ENCODE assay signal across 2 cellular contexts in the genomic region with DNA sequence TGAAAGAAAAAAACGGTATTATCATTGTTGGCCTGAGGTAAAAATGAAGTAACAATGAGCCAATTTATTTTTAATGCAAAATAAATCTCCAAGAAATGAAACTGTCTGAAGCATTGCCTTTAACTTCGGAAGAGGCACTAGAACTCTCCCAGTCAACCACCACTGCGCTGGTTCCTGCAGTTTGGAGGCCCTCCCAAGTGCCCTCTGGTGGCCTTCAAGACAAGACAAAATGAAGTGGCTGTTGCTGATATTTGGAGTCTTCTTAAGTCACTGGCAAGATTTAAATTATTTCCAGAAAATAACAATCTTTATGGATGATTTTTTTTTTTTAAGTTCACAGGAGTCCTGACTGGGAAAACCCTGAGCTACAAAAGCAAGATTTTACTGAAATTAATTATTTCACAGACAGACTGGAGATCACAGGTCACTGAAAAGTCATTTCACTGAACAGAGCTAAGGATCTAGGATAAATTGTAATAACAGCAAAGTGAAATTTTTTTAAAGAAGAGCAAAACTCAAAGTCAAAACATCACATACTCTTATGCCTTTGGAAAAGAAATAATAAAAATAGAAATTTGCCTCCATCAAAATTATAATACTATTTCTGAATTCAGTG.
TF ChIP-seq lines count a peak whose summit lies in the region.

No MANE protein-coding gene starts in this region.

TF ChIP-seq in SK-N-SH, 30 proteins besides CTCF, POLR2A, EP300 and RAD21:
- TF ChIP-seq SMC3 (IDR thresholded peaks at IDR 0.05; ENCODE audit: low read depth, low read length) (peak; percentile 79), TAF1 (IDR thresholded peaks at IDR 0.05; ENCODE audit: borderline replicate concordance, low read depth, low read length) (no peak)

TF ChIP-seq in HepG2, 621 proteins besides CTCF, POLR2A, EP300 and RAD21 (continued from another document):
- no peak for TF ChIP-seq EEA1 (CRISPR knock-in tag; IDR thresholded peaks at IDR 0.05; ENCODE audit: borderline replicate concordance)
- no peak for TF ChIP-seq ZNF644 (CRISPR knock-in tag; IDR thresholded peaks at IDR 0.05; ENCODE audit: low read depth)
- no peak for TF ChIP-seq SNRNP70 (IDR thresholded peaks at IDR 0.05; ENCODE audit: low read depth, low read length)
- TF ChIP-seq ZNF17 (CRISPR knock-in tag; IDR thresholded peaks at IDR 0.05) = no peak
- TF ChIP-seq, protein P1, sequence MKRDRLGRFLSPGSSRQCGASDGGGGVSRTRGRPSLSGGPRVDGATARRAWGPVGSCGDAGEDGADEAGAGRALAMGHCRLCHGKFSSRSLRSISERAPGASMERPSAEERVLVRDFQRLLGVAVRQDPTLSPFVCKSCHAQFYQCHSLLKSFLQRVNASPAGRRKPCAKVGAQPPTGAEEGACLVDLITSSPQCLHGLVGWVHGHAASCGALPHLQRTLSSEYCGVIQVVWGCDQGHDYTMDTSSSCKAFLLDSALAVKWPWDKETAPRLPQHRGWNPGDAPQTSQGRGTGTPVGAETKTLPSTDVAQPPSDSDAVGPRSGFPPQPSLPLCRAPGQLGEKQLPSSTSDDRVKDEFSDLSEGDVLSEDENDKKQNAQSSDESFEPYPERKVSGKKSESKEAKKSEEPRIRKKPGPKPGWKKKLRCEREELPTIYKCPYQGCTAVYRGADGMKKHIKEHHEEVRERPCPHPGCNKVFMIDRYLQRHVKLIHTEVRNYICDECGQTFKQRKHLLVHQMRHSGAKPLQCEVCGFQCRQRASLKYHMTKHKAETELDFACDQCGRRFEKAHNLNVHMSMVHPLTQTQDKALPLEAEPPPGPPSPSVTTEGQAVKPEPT (CRISPR knock-in tag; IDR thresholded peaks at IDR 0.05; ENCODE audit: low read depth) = no peak
- TF ChIP-seq THYN1 (CRISPR knock-in tag; IDR thresholded peaks at IDR 0.05; ENCODE audit: borderline replicate concordance, low read depth) = no peak
- TF ChIP-seq ZNF616 (CRISPR knock-in tag; IDR thresholded peaks at IDR 0.05; ENCODE audit: low read depth) = no peak
- no peak for TF ChIP-seq IKZF1 (IDR thresholded peaks at IDR 0.05)
- no peak for TF ChIP-seq BRCA1 (CRISPR knock-in tag; IDR thresholded peaks at IDR 0.05)
- peak; percentile 43 for TF ChIP-seq STAG1 (CRISPR knock-in tag; IDR thresholded peaks at IDR 0.05)
- no peak for TF ChIP-seq ETS1 (CRISPR knock-in tag; IDR thresholded peaks at IDR 0.05)
- peak; percentile 49; the same call in 1 of the 2 replicates for TF ChIP-seq SMC3 (IDR thresholded peaks at IDR 0.05; ENCODE audit: low read length)
- TF ChIP-seq SMARCE1 (IDR thresholded peaks at IDR 0.05; ENCODE audit: borderline replicate concordance) = no peak
- no peak for TF ChIP-seq ZNF224 (CRISPR knock-in tag; IDR thresholded peaks at IDR 0.05)
- TF ChIP-seq NR3C1 (CRISPR knock-in tag; IDR thresholded peaks at IDR 0.05) = no peak
